Comparison of ENCODE assay signal across 1 cellular context in genomic region chrX:53422091-53422914, GRCh38.
TF ChIP-seq lines count a peak whose summit lies in the region.

Gene RIBC1, plus strand, starts transcription at chrX:53422873. Its CDS starts 3,404 bp downstream, at chrX:53426277.
Gene SMC1A, minus strand, starts transcription at chrX:53422654. Its CDS starts 54 bp downstream, at chrX:53422600.

TF ChIP-seq in K562, 482 proteins besides CTCF, POLR2A, EP300 and RAD21 (continued from another document and continues in another):
- TF ChIP-seq, protein P1, sequence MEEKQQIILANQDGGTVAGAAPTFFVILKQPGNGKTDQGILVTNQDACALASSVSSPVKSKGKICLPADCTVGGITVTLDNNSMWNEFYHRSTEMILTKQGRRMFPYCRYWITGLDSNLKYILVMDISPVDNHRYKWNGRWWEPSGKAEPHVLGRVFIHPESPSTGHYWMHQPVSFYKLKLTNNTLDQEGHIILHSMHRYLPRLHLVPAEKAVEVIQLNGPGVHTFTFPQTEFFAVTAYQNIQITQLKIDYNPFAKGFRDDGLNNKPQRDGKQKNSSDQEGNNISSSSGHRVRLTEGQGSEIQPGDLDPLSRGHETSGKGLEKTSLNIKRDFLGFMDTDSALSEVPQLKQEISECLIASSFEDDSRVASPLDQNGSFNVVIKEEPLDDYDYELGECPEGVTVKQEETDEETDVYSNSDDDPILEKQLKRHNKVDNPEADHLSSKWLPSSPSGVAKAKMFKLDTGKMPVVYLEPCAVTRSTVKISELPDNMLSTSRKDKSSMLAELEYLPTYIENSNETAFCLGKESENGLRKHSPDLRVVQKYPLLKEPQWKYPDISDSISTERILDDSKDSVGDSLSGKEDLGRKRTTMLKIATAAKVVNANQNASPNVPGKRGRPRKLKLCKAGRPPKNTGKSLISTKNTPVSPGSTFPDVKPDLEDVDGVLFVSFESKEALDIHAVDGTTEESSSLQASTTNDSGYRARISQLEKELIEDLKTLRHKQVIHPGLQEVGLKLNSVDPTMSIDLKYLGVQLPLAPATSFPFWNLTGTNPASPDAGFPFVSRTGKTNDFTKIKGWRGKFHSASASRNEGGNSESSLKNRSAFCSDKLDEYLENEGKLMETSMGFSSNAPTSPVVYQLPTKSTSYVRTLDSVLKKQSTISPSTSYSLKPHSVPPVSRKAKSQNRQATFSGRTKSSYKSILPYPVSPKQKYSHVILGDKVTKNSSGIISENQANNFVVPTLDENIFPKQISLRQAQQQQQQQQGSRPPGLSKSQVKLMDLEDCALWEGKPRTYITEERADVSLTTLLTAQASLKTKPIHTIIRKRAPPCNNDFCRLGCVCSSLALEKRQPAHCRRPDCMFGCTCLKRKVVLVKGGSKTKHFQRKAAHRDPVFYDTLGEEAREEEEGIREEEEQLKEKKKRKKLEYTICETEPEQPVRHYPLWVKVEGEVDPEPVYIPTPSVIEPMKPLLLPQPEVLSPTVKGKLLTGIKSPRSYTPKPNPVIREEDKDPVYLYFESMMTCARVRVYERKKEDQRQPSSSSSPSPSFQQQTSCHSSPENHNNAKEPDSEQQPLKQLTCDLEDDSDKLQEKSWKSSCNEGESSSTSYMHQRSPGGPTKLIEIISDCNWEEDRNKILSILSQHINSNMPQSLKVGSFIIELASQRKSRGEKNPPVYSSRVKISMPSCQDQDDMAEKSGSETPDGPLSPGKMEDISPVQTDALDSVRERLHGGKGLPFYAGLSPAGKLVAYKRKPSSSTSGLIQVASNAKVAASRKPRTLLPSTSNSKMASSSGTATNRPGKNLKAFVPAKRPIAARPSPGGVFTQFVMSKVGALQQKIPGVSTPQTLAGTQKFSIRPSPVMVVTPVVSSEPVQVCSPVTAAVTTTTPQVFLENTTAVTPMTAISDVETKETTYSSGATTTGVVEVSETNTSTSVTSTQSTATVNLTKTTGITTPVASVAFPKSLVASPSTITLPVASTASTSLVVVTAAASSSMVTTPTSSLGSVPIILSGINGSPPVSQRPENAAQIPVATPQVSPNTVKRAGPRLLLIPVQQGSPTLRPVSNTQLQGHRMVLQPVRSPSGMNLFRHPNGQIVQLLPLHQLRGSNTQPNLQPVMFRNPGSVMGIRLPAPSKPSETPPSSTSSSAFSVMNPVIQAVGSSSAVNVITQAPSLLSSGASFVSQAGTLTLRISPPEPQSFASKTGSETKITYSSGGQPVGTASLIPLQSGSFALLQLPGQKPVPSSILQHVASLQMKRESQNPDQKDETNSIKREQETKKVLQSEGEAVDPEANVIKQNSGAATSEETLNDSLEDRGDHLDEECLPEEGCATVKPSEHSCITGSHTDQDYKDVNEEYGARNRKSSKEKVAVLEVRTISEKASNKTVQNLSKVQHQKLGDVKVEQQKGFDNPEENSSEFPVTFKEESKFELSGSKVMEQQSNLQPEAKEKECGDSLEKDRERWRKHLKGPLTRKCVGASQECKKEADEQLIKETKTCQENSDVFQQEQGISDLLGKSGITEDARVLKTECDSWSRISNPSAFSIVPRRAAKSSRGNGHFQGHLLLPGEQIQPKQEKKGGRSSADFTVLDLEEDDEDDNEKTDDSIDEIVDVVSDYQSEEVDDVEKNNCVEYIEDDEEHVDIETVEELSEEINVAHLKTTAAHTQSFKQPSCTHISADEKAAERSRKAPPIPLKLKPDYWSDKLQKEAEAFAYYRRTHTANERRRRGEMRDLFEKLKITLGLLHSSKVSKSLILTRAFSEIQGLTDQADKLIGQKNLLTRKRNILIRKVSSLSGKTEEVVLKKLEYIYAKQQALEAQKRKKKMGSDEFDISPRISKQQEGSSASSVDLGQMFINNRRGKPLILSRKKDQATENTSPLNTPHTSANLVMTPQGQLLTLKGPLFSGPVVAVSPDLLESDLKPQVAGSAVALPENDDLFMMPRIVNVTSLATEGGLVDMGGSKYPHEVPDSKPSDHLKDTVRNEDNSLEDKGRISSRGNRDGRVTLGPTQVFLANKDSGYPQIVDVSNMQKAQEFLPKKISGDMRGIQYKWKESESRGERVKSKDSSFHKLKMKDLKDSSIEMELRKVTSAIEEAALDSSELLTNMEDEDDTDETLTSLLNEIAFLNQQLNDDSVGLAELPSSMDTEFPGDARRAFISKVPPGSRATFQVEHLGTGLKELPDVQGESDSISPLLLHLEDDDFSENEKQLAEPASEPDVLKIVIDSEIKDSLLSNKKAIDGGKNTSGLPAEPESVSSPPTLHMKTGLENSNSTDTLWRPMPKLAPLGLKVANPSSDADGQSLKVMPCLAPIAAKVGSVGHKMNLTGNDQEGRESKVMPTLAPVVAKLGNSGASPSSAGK (IDR thresholded peaks at IDR 0.05) = 0 out of 2 replicates have a peak, but pooled peaks have one; percentile 9
- TF ChIP-seq NKRF (IDR thresholded peaks at IDR 0.05; ENCODE audit: borderline replicate concordance) = peak; percentile 33; the same call in 1 of the 2 replicates
- peak; percentile 48; the same call in 1 of the 2 replicates for TF ChIP-seq DIDO1 (tag; IDR thresholded peaks at IDR 0.05; ENCODE audit: low read depth)
- TF ChIP-seq TFAP4 (CRISPR knock-in tag; IDR thresholded peaks at IDR 0.05; ENCODE audit: borderline replicate concordance) = peak; percentile 44; the same call in 1 of the 2 replicates
- TF ChIP-seq ZHX1 (conservative IDR thresholded peaks at IDR 0.05; ENCODE audit: low read length) = no peak
- TF ChIP-seq, protein P2, sequence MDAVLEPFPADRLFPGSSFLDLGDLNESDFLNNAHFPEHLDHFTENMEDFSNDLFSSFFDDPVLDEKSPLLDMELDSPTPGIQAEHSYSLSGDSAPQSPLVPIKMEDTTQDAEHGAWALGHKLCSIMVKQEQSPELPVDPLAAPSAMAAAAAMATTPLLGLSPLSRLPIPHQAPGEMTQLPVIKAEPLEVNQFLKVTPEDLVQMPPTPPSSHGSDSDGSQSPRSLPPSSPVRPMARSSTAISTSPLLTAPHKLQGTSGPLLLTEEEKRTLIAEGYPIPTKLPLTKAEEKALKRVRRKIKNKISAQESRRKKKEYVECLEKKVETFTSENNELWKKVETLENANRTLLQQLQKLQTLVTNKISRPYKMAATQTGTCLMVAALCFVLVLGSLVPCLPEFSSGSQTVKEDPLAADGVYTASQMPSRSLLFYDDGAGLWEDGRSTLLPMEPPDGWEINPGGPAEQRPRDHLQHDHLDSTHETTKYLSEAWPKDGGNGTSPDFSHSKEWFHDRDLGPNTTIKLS (IDR thresholded peaks at IDR 0.05; ENCODE audit: borderline replicate concordance, low read depth) = peak; percentile 86
- TF ChIP-seq KLF13 (tag; IDR thresholded peaks at IDR 0.05; ENCODE audit: borderline replicate concordance, low read depth) = peak; percentile 42; the same call in 1 of the 2 replicates
- no peak for TF ChIP-seq ZBTB34 (CRISPR knock-in tag; IDR thresholded peaks at IDR 0.05)
- no peak for TF ChIP-seq NFE2L1 (tag; IDR thresholded peaks at IDR 0.05; ENCODE audit: borderline replicate concordance, low read depth)
- peak; percentile 83 for TF ChIP-seq ETV1 (tag; conservative IDR thresholded peaks at IDR 0.05; ENCODE audit: low read depth)
- peak; percentile 90 for TF ChIP-seq RBM22 (IDR thresholded peaks at IDR 0.05; ENCODE audit: low read depth, low read length, poor library complexity, severe bottlenecking)
- peak; percentile 80 to 83 for TF ChIP-seq NRF1 (conservative IDR thresholded peaks at IDR 0.05 in 1 of 2, IDR thresholded peaks at IDR 0.05 in 1 of 2)
- TF ChIP-seq ID3 (CRISPR knock-in tag; IDR thresholded peaks at IDR 0.05) = no peak
- TF ChIP-seq ID3 (tag; IDR thresholded peaks at IDR 0.05) = 0 out of 2 replicates have a peak, but pooled peaks have one; percentile 29
- peak; percentile 52 for TF ChIP-seq TAF9B (IDR thresholded peaks at IDR 0.05; ENCODE audit: partially characterized antibody)
- TF ChIP-seq RBM39 (optimal IDR thresholded peaks at IDR 0.05; ENCODE audit: low read depth, low read length) = peak; percentile 55
- peak; percentile 76 for TF ChIP-seq SP1 (CRISPR knock-in tag; IDR thresholded peaks at IDR 0.05)
- TF ChIP-seq CXXC5 (CRISPR knock-in tag; IDR thresholded peaks at IDR 0.05) = peak; percentile 76
- TF ChIP-seq NCOR1 (IDR thresholded peaks at IDR 0.05) = peak; percentile 4; the same call in 1 of the 2 replicates
- TF ChIP-seq ELF1 (tag; IDR thresholded peaks at IDR 0.05) = 0 out of 2 replicates have a peak, but pooled peaks have one; percentile 59
- TF ChIP-seq L3MBTL2 (IDR thresholded peaks at IDR 0.05) = peak; percentile 61
- TF ChIP-seq TEAD1 (CRISPR knock-in tag; IDR thresholded peaks at IDR 0.05) = peak in 1 of 2 experiments; percentile 31; a peak in 2 of 4 replicates
- TF ChIP-seq SRF (CRISPR knock-in tag; IDR thresholded peaks at IDR 0.05) = peak in 1 of 2 experiments; percentile 57; a peak in 1 of 4 replicates
- TF ChIP-seq SMAD4 (CRISPR knock-in tag; conservative IDR thresholded peaks at IDR 0.05) = peak; percentile 75
- peak; percentile 67 for TF ChIP-seq PHF20 (IDR thresholded peaks at IDR 0.05; ENCODE audit: partially characterized antibody)
- peak; percentile 86 for TF ChIP-seq TAF1 (IDR thresholded peaks at IDR 0.05; ENCODE audit: control insufficient read depth, extremely low read depth, insufficient read depth, low read length, severe bottlenecking)
- TF ChIP-seq PTRF (tag; IDR thresholded peaks at IDR 0.05) = no peak
- TF ChIP-seq TOE1 (IDR thresholded peaks at IDR 0.05; ENCODE audit: borderline replicate concordance) = peak; percentile 30; the same call in 1 of the 2 replicates
- TF ChIP-seq TOE1 (CRISPR knock-in tag; IDR thresholded peaks at IDR 0.05; ENCODE audit: borderline replicate concordance, low read depth) = no peak
- TF ChIP-seq CBX1 (IDR thresholded peaks at IDR 0.05; ENCODE audit: low read depth) = 0 out of 2 replicates have a peak, but pooled peaks have one; percentile 39
- TF ChIP-seq CEBPG (CRISPR knock-in tag; IDR thresholded peaks at IDR 0.05) = peak; percentile 66
- TF ChIP-seq CEBPG (tag; conservative IDR thresholded peaks at IDR 0.05 in 1 of 2, IDR thresholded peaks at IDR 0.05 in 1 of 2) = 0 out of 4 replicates have a peak, but pooled peaks have one; percentile 17 to 20
- peak; percentile 83 for TF ChIP-seq TAF7 (tag; IDR thresholded peaks at IDR 0.05)
- TF ChIP-seq EP400 (IDR thresholded peaks at IDR 0.05) = peak; percentile 92
- peak; percentile 77; the same call in 1 of the 2 replicates for TF ChIP-seq NR1H2 (CRISPR knock-in tag; IDR thresholded peaks at IDR 0.05)
- TF ChIP-seq EGR1 (conservative IDR thresholded peaks at IDR 0.05) = peak; percentile 5; the same call in 1 of the 2 replicates
- TF ChIP-seq HDAC1 (IDR thresholded peaks at IDR 0.05) = 0 out of 4 replicates have a peak, but pooled peaks of 1 of the 2 experiments have one; percentile 1
- peak; percentile 64 for TF ChIP-seq GABPA (tag; conservative IDR thresholded peaks at IDR 0.05; ENCODE audit: low read depth)
- peak; percentile 77 for TF ChIP-seq ZNF134 (CRISPR knock-in tag; conservative IDR thresholded peaks at IDR 0.05)
